In the genomic region with DNA sequence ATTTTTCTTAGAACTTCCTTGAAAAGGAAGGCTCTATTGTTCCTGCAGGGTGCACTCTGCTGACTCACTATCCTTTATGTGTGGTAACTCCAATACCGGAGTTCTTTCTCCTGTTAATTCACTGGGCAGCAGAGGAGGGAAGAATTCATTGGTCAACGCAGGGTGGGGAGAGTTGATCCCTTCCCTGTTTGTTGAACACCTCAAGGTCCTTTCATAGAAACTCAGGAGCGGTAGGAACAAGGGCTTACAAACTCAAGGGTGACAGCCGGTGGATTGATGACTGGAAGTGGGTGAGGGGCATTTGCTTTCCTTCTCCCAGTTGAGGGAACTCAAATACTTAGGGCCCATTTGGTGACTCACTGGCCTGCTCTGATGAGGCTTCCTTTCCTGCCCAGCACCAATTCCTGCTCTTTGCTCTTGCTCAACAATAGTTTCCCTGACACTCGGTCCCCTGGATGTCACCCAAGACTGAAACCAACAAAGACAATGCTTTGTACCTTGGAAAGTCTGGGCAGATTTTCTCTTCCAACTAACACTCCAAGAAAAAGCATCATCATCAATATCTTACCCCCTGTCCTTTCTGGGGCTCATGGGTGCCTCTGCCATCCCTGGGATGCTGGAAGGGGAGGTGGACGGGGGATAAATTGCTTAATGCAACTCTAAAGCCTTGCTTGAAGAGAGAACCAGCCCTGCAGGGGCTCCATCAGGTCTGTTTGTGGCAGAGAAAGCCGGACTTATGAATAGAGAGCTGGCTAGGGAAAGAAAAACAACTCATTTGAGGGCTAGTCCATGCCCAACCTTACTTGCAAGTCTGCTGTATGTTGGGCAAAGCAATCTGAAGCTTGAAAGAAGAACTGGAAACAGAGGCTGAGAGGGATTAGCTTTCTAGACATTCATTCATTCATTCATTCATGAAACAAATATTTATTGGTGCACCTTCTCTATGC, we compare ENCODE assay signal across 1 cellular context.
TF ChIP-seq lines count a peak whose summit lies in the region.

No MANE protein-coding gene starts in this region.

TF ChIP-seq in IMR-90, 13 proteins besides CTCF, POLR2A, EP300 and RAD21 (continued from another document):
- TF ChIP-seq, protein P1, sequence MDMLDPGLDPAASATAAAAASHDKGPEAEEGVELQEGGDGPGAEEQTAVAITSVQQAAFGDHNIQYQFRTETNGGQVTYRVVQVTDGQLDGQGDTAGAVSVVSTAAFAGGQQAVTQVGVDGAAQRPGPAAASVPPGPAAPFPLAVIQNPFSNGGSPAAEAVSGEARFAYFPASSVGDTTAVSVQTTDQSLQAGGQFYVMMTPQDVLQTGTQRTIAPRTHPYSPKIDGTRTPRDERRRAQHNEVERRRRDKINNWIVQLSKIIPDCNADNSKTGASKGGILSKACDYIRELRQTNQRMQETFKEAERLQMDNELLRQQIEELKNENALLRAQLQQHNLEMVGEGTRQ (IDR thresholded peaks at IDR 0.05; ENCODE audit: low read depth, low read length) = no peak
